Comparison of ENCODE assay signal across 33 cellular contexts in the genomic region with DNA sequence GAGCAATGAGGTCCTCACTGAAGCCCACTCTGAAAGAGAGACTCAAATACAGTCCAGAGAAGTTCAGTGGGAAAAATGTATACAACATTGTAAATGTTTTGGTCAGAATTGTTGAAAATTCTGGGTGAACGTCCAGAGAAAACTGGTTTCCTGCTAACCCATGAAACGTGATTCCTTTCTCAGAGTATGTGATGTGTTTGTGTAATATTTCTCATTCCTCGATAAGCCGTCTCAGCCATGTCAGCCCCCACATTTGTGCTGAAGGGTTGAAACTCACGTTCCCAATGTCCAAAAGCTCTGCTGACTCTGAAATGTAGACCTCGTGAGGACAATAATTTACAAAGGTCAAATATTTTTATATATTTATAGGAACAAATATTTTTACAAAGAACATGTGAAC. TPM values are rescaled to one million over a fixed set of nuclear protein-coding genes. Genes with fewer than 3 reads are reported as not detected.
DNase-seq lines count a peak whose midpoint lies in the region; ATAC-seq and TF ChIP-seq lines count a peak whose summit lies in the region.
"Had no signal": no experiment of that assay in that cellular context is flagged by ENCODE, and none has a peak within 500 bp of the region (broad histone marks: within the 10 kb centered on the region; RNA-seq: fewer than 3 reads in every experiment).

No MANE protein-coding gene starts in this region.

- in situ Hi-C loops in IMR-90 (cut with MboI; ENCODE audit: low sequenced_read_pairs): no loop called here

- dilution Hi-C loops in IMR-90 (cut with HindIII; ENCODE audit: low sequenced_read_pairs, unreplicated experiment): no loop called here

- H2BK5ac ChIP-seq in IMR-90 (ENCODE audit: low read depth, low read length, poor library complexity, severe bottlenecking): peak overlapping the region; percentile 82

- H3K4me3 ChIP-seq in IMR-90 (ENCODE audit: insufficient read depth, low read depth, low read length) (no peak overlapping the region), sigmoid colon (no peak overlapping the region)
- H3K4me3 ChIP-seq: adrenal gland, lower lobe of right lung, Peyer's patch, suprapubic skin had no signal

- peak overlapping the region; percentile 95; the same call in 1 of the 2 replicates for H3K27ac ChIP-seq in IMR-90 (ENCODE audit: insufficient read depth, low read length)
- H3K27ac ChIP-seq in sigmoid colon: no peak overlapping the region
- H3K27ac ChIP-seq: 22Rv1, adrenal gland, brain microvascular endothelial cell, lower lobe of right lung, Peyer's patch, suprapubic skin had no signal

- H2AK9ac ChIP-seq in IMR-90 (replicated peaks; ENCODE audit: low read depth, low read length, poor library complexity): peak overlapping the region; percentile 74

- no peak overlapping the region; the same call in 1 of the 2 replicates for H3K23ac ChIP-seq in IMR-90 (ENCODE audit: low read depth, low read length)

- no peak overlapping the region for H3K4me3 Mint-ChIP-seq in activated CD4-positive, alpha-beta T cell treated with anti-CD3 and anti-CD28 coated beads for 36 hours
- no peak overlapping the region for H3K4me3 Mint-ChIP-seq in natural killer cell treated with Interleukin-12 subunit alpha and Interleukin-12 subunit beta and Interleukin-15 and Interleukin-18, amount 100 ng/mL, for 72 hours
- H3K4me3 Mint-ChIP-seq: naive B cell; T-helper 2 cell treated with Interferon-gamma antibody and Interleukin-4, amounts not matched to agents 5 μg/mL and 100 μg/mL, for 36 hours had no signal

- no TSS peak for BruUV-seq in IMR-90 (replicated peaks; lab: Mats Ljungman, UMichigan)

- H3K27me3 ChIP-seq in IMR-90 (ENCODE audit: control insufficient read depth, insufficient read depth, low read length) (no peaks in the 10 kb centered on the region), sigmoid colon (no peaks in the 10 kb centered on the region)
- H3K27me3 ChIP-seq: adrenal gland, brain microvascular endothelial cell, Peyer's patch, suprapubic skin had no signal

- no peak for TF ChIP-seq POLR2A in IMR-90 (IDR thresholded peaks at IDR 0.05; ENCODE audit: low read depth, low read length)
- no peak for TF ChIP-seq POLR2A in sigmoid colon (IDR thresholded peaks at IDR 0.05)

- no peaks in the 10 kb centered on the region for H3K4me1 Mint-ChIP-seq in activated CD4-positive, alpha-beta T cell treated with anti-CD3 and anti-CD28 coated beads for 36 hours
- H3K4me1 Mint-ChIP-seq in natural killer cell treated with Interleukin-12 subunit alpha and Interleukin-12 subunit beta and Interleukin-15 and Interleukin-18, amount 100 ng/mL, for 72 hours (ENCODE audit: low read depth in 2 of 2): peaks cover 27 to 30% of the 10 kb centered on the region in 2 donors

- H3K14ac ChIP-seq in IMR-90 (replicated peaks; ENCODE audit: low read depth, low read length): peak overlapping the region; percentile 48

- peak overlapping the region; percentile 55 for H3K27ac Mint-ChIP-seq in activated CD4-positive, alpha-beta T cell treated with anti-CD3 and anti-CD28 coated beads for 36 hours
- H3K27ac Mint-ChIP-seq in natural killer cell treated with Interleukin-12 subunit alpha and Interleukin-12 subunit beta and Interleukin-15 and Interleukin-18, amount 100 ng/mL, for 72 hours: peak overlapping the region; percentile 52 to 87
- H3K27ac Mint-ChIP-seq: T-helper 2 cell treated with Interferon-gamma antibody and Interleukin-4, amounts not matched to agents 5 μg/mL and 100 μg/mL, for 36 hours had no signal

- peak overlapping the region; percentile 52 for H4K91ac ChIP-seq in IMR-90 (ENCODE audit: insufficient read depth, low read depth, low read length)

- TF ChIP-seq EP300 in sigmoid colon (IDR thresholded peaks at IDR 0.05): no peak

- H3K27me3 Mint-ChIP-seq in activated CD4-positive, alpha-beta T cell treated with anti-CD3 and anti-CD28 coated beads for 36 hours: no peaks in the 10 kb centered on the region
- H3K27me3 Mint-ChIP-seq in natural killer cell treated with Interleukin-12 subunit alpha and Interleukin-12 subunit beta and Interleukin-15 and Interleukin-18, amount 100 ng/mL, for 72 hours: no peaks in the 10 kb centered on the region
- H3K27me3 Mint-ChIP-seq: naive B cell had no signal

- H3K4ac ChIP-seq in IMR-90 (ENCODE audit: low read depth, low read length): peak overlapping the region; percentile 59

- H2AK5ac ChIP-seq in IMR-90 (ENCODE audit: low read depth, low read length): peak overlapping the region; percentile 89; the same call in 1 of the 2 replicates

- H3K4me1 ChIP-seq in IMR-90 (ENCODE audit: control insufficient read depth, insufficient read depth, low read length) (peaks cover 10% of the 10 kb centered on the region), sigmoid colon (no peaks in the 10 kb centered on the region)
- H3K4me1 ChIP-seq: Peyer's patch, suprapubic skin had no signal

- H3K9me3 Mint-ChIP-seq in activated CD4-positive, alpha-beta T cell treated with anti-CD3 and anti-CD28 coated beads for 36 hours (ENCODE audit: low read depth): no peaks in the 10 kb centered on the region
- H3K9me3 Mint-ChIP-seq in natural killer cell treated with Interleukin-12 subunit alpha and Interleukin-12 subunit beta and Interleukin-15 and Interleukin-18, amount 100 ng/mL, for 72 hours: no peaks in the 10 kb centered on the region
- H3K9me3 Mint-ChIP-seq: naive B cell; T-helper 2 cell treated with Interferon-gamma antibody and Interleukin-4, amounts not matched to agents 5 μg/mL and 100 μg/mL, for 36 hours had no signal

- H2BK20ac ChIP-seq in IMR-90 (ENCODE audit: low read depth, low read length): peak overlapping the region; percentile 80; the same call in 1 of the 2 replicates

- no peaks in the 10 kb centered on the region for H4K20me1 ChIP-seq in IMR-90 (ENCODE audit: insufficient read depth, low read length)

- H3K9me1 ChIP-seq in IMR-90 (ENCODE audit: insufficient read depth, low read length): peaks cover 12% of the 10 kb centered on the region

- DNase-seq in activated CD4-positive, alpha-beta T cell treated with anti-CD3 and anti-CD28 coated beads for 36 hours: no peak
- DNase-seq in activated CD4-positive, alpha-beta T cell treated with anti-CD3 and anti-CD28 coated beads for 1 hour: no peak
- DNase-seq in IMR-90: peak; percentile 83
- DNase-seq in amniotic epithelial cell (ENCODE audit: low read depth): peak; percentile 60
- DNase-seq in natural killer cell treated with Interleukin-12 subunit alpha and Interleukin-12 subunit beta and Interleukin-15 and Interleukin-18, amount 100 ng/mL, for 72 hours (ENCODE audit: low spot score): no peak
- DNase-seq in sigmoid colon: no peak
- no peak for DNase-seq in NAMALWA (ENCODE audit: low spot score)
- DNase-seq in NCI-H446 (lab: John Stamatoyannopoulos, UW): no peak
- DNase-seq: activated CD4-positive, alpha-beta T cell treated with anti-CD3 and anti-CD28 coated beads for 48 hours; adrenal gland; brain microvascular endothelial cell; C1 segment of cervical spinal cord; cerebellar nuclear complex; DND-41; GF-D8; hippocampal formation; lower lobe of right lung; midbrain; naive B cell; NCI-H1417 treated with DMSO at 0.1 percent for 48 hours; NCI-H2029 treated with DMSO at 0.1 percent for 48 hours; NCI-H2227 treated with DMSO at 0.1 percent for 48 hours; Peyer's patch; SHP77 treated with DMSO at 0.1 percent for 48 hours; stimulated activated naive CD4-positive, alpha-beta T cell treated with Interleukin-2 at 50 U/mL for 16 hours had no signal

- no peaks in the 10 kb centered on the region for H3K79me1 ChIP-seq in IMR-90 (ENCODE audit: low read depth in 1 of 2, low read length in 2 of 2)

- CTCF ChIA-PET in activated CD4-positive, alpha-beta T cell treated with anti-CD3 and anti-CD28 coated beads for 36 hours (lab: Charles Lee): interaction anchor here (0.6 to 1.5 kb wide), 4 partner anchors 10 to 105 kb away, joined by 3 to 7 read pairs (median 4); no protein-coding TSS in a partner anchor
- CTCF ChIA-PET in IMR-90 (lab: Yijun Ruan, JAX): interaction anchor here (0.7 kb wide), 1 partner anchor 106 kb away, joined by 3 read pairs; no protein-coding TSS in a partner anchor

- peak overlapping the region; percentile 85 for H2BK120ac ChIP-seq in IMR-90 (ENCODE audit: low read depth, low read length)

- H3K36me3 ChIP-seq in IMR-90 (ENCODE audit: control insufficient read depth, insufficient read depth, low read length) (no peaks in the 10 kb centered on the region), sigmoid colon (no peaks in the 10 kb centered on the region)
- H3K36me3 ChIP-seq: brain microvascular endothelial cell had no signal

- H3K36me3 Mint-ChIP-seq in activated CD4-positive, alpha-beta T cell treated with anti-CD3 and anti-CD28 coated beads for 36 hours (ENCODE audit: low read depth): peaks cover 61% of the 10 kb centered on the region
- peaks cover 45% of the 10 kb centered on the region for H3K36me3 Mint-ChIP-seq in natural killer cell treated with Interleukin-12 subunit alpha and Interleukin-12 subunit beta and Interleukin-15 and Interleukin-18, amount 100 ng/mL, for 72 hours

- POLR2A ChIA-PET in activated CD4-positive, alpha-beta T cell treated with anti-CD3 and anti-CD28 coated beads for 36 hours (lab: Charles Lee): interaction anchor here (0.6 kb wide), 1 partner anchor 31 kb away, joined by 4 read pairs; no protein-coding TSS in a partner anchor
- POLR2A ChIA-PET in IMR-90 (lab: Charles Lee; ENCODE audit: unreplicated experiment): interaction anchor here (0.7 kb wide), 1 partner anchor 199 kb away, joined by 3 read pairs; no protein-coding TSS in a partner anchor

- intact Hi-C loops in activated CD4-positive, alpha-beta T cell treated with anti-CD3 and anti-CD28 coated beads for 36 hours (cut with DNase I, micrococcal nuclease): no loop called here
- intact Hi-C loops in IMR-90 (cut with micrococcal nuclease): no loop called here
- intact Hi-C loops in sigmoid colon (cut with DNase I): no loop called here

- no peaks in the 10 kb centered on the region for H3K9me3 ChIP-seq in IMR-90 (ENCODE audit: control insufficient read depth, insufficient read depth, low read length)
- no peaks in the 10 kb centered on the region for H3K9me3 ChIP-seq in sigmoid colon
- H3K9me3 ChIP-seq: adrenal gland, lower lobe of right lung, Peyer's patch, suprapubic skin had no signal

- peak overlapping the region; percentile 74 for H3K18ac ChIP-seq in IMR-90 (ENCODE audit: low read depth, low read length)

- peak overlapping the region in 1 of 2 experiments; percentile 49; a peak in 2 of 4 replicates for H4K8ac ChIP-seq in IMR-90 (ENCODE audit: low read depth in 2 of 2, low read length in 2 of 2)

- peak overlapping the region; percentile 59; the same call in 2 of the 3 replicates for H2BK15ac ChIP-seq in IMR-90 (ENCODE audit: low read depth, low read length)

- peak overlapping the region; percentile 68 for H4K5ac ChIP-seq in IMR-90 (ENCODE audit: low read depth, low read length)

- TF ChIP-seq RAD21 in IMR-90 (IDR thresholded peaks at IDR 0.05; ENCODE audit: low read length): no peak

- peak overlapping the region; percentile 36 for H2AFZ ChIP-seq in IMR-90 (replicated peaks; ENCODE audit: low read length, poor library complexity)

- peak overlapping the region; percentile 2; the same call in 1 of the 2 replicates for H3K9ac ChIP-seq in IMR-90 (ENCODE audit: low read depth, low read length)

- no peak overlapping the region for H3K56ac ChIP-seq in IMR-90 (ENCODE audit: extremely low read depth, insufficient read depth, low read length)

- no peak for TF ChIP-seq CTCF in IMR-90 (conservative IDR thresholded peaks at IDR 0.05; ENCODE audit: low read depth, low read length)
- TF ChIP-seq CTCF in sigmoid colon (IDR thresholded peaks at IDR 0.05): no peak

- H3K4me2 ChIP-seq in IMR-90 (ENCODE audit: low read depth, low read length): peak overlapping the region; percentile 61

- no peak for ATAC-seq in activated CD4-positive, alpha-beta T cell treated with anti-CD3 and anti-CD28 coated beads for 36 hours
- peak; percentile 90 for ATAC-seq in IMR-90 (ENCODE audit: low read depth)
- no peak for ATAC-seq in natural killer cell treated with Interleukin-12 subunit alpha and Interleukin-12 subunit beta and Interleukin-15 and Interleukin-18, amount 100 ng/mL, for 72 hours
- ATAC-seq: HCT116, lower lobe of right lung had no signal

- WGBS in IMR-90 (ENCODE audit: extremely low coverage in 2 of 2, insufficient read length in 1 of 2), 2 experiments: 0% methylated on average over 1 of the region's 6 CpGs; no CpG with 5 or more reads in 1 of the 2 experiments
- 82 to 86% methylated on average over 6 of the region's 6 CpGs for WGBS in sigmoid colon, 2 donors

RNA-seq across cellular contexts. Expression of a gene that starts 51.6 kb away (rescaled TPM):
- total RNA-seq in activated CD4-positive, alpha-beta T cell treated with anti-CD3 and anti-CD28 coated beads for 36 hours: not detected
- not detected in 2 replicates for total RNA-seq in IMR-90 (2012; rRNA removed)
- polyA plus RNA-seq in IMR-90 (2012; rRNA removed): not detected in 2 replicates
- not detected in 2 replicates for polyA plus RNA-seq in IMR-90 (2012; cell fraction: cytosol; rRNA removed)
- not detected in 2 replicates for polyA plus RNA-seq in IMR-90 (2012; cell fraction: nucleus; rRNA removed; ENCODE audit: low replicate concordance)
- not detected for total RNA-seq in natural killer cell treated with Interleukin-12 subunit alpha and Interleukin-12 subunit beta and Interleukin-15 and Interleukin-18, amount 100 ng/mL, for 72 hours
- total RNA-seq in sigmoid colon: not detected
- not detected for polyA plus RNA-seq in sigmoid colon
- total RNA-seq: adrenal gland, osteoblast, Peyer's patch, pulmonary artery endothelial cell, skeletal muscle tissue, suprapubic skin, ureter had no signal
- polyA plus RNA-seq: adrenal gland had no signal

Comparison
In these comparisons a context has a peak if more than half of its experiments do, and no peak if none do; other contexts are left out.
1. DNase-seq: peak in IMR-90 (single experiment) and amniotic epithelial cell (single experiment); none in activated CD4-positive, alpha-beta T cell treated with anti-CD3 and anti-CD28 coated beads for 36 hours (single experiment), activated CD4-positive, alpha-beta T cell treated with anti-CD3 and anti-CD28 coated beads for 1 hour (single experiment), natural killer cell treated with Interleukin-12 subunit alpha and Interleukin-12 subunit beta and Interleukin-15 and Interleukin-18, amount 100 ng/mL, for 72 hours (single experiment), sigmoid colon (single experiment), NAMALWA (single experiment) and NCI-H446 (0 of 2).